23 cellular contexts compared by ENCODE assay signal in genomic region chr21:25863031-25863430, GRCh38.
"Had no signal": no experiment of that assay in that cellular context is flagged by ENCODE, and none has a peak within 500 bp of the region (broad histone marks: within the 10 kb centered on the region; RNA-seq: fewer than 3 reads in every experiment).

No MANE protein-coding gene starts in this region.

- ATAC-seq: effector memory CD8-positive, alpha-beta T cell; esophagus mucosa; gastrocnemius medialis; gastroesophageal sphincter; heart left ventricle had no signal

- H3K27me3 ChIP-seq: colonic mucosa, dorsolateral prefrontal cortex, esophagus muscularis mucosa, esophagus squamous epithelium, foreskin keratinocyte, gastrocnemius medialis, gastroesophageal sphincter, heart left ventricle had no signal

- H3K4me1 ChIP-seq: colonic mucosa, esophagus squamous epithelium, foreskin keratinocyte, gastrocnemius medialis, gastroesophageal sphincter had no signal

- FAIRE-seq: colon, endometrium, frontal cortex had no signal

- H3K36me3 ChIP-seq: colonic mucosa, esophagus muscularis mucosa, esophagus squamous epithelium, gastrocnemius medialis, gastroesophageal sphincter, heart left ventricle had no signal

- H3K9me3 Mint-ChIP-seq: dendritic cell treated with granulocyte-macrophage colony-stimulating factor and Interleukin-4, amounts not matched to agents 40 ng/mL and 50 ng/mL, for 4 days; effector memory CD8-positive, alpha-beta T cell; endodermal cell had no signal

- H3K27ac ChIP-seq: colonic mucosa, coronary artery, dorsolateral prefrontal cortex, epithelial cell of prostate, esophagus muscularis mucosa, esophagus squamous epithelium, foreskin keratinocyte, gastrocnemius medialis, gastroesophageal sphincter, heart left ventricle had no signal

- H3K27me3 Mint-ChIP-seq: dendritic cell treated with granulocyte-macrophage colony-stimulating factor and Interleukin-4, amounts not matched to agents 40 ng/mL and 50 ng/mL, for 4 days had no signal

- H3K9me3 ChIP-seq: colonic mucosa, esophagus muscularis mucosa, esophagus squamous epithelium, gastrocnemius medialis, gastroesophageal sphincter, heart left ventricle had no signal

- H3K27ac Mint-ChIP-seq: dendritic cell treated with granulocyte-macrophage colony-stimulating factor and Interleukin-4, amounts not matched to agents 40 ng/mL and 50 ng/mL, for 4 days; effector memory CD8-positive, alpha-beta T cell; endodermal cell had no signal

- DNase-seq: colonic mucosa; cortex of kidney; dorsolateral prefrontal cortex; effector CD4-positive, alpha-beta T cell; effector CD8-positive, alpha-beta T cell; effector memory CD4-positive, alpha-beta T cell; endodermal cell; esophagus squamous epithelium; gastrocnemius medialis; glutamatergic neuron; head of caudate nucleus; heart left ventricle had no signal

- H3K4me3 ChIP-seq: colonic mucosa, coronary artery, dorsolateral prefrontal cortex, esophagus muscularis mucosa, esophagus squamous epithelium, gastrocnemius medialis, gastroesophageal sphincter, heart left ventricle had no signal

- H3K4me3 Mint-ChIP-seq: dendritic cell treated with granulocyte-macrophage colony-stimulating factor and Interleukin-4, amounts not matched to agents 40 ng/mL and 50 ng/mL, for 4 days; effector memory CD8-positive, alpha-beta T cell; endodermal cell had no signal
